1 cellular context compared by ENCODE assay signal in genomic region chr14:70257526-70257925, GRCh38.
TF ChIP-seq lines count a peak whose summit lies in the region.

No MANE protein-coding gene starts in this region.

TF ChIP-seq in GM23338, 12 proteins besides CTCF, POLR2A, EP300 and RAD21 (continued from another document):
- TF ChIP-seq ZNF462 (CRISPR knock-in tag; IDR thresholded peaks at IDR 0.05), result no peak
- no peak for TF ChIP-seq JUNB (IDR thresholded peaks at IDR 0.05; ENCODE audit: unreplicated experiment)
